8 cellular contexts compared by ENCODE assay signal in genomic region chr5:31232273-31232888, GRCh38. TPM values are rescaled to one million over a fixed set of nuclear protein-coding genes. Genes with fewer than 3 reads are reported as not detected.
DNase-seq lines count a peak whose midpoint lies in the region; ATAC-seq, FAIRE-seq and TF ChIP-seq lines count a peak whose summit lies in the region.

No MANE protein-coding gene starts in this region.

- H3K4me2 ChIP-seq in K562 (ENCODE audit: insufficient read depth, low read length) = no peak overlapping the region

- ATAC-seq in GM18868 (IDR thresholded peaks at IDR 0.05; ENCODE audit: unreplicated experiment) = peak; percentile 96
- ATAC-seq in HG03139 (IDR thresholded peaks at IDR 0.05; ENCODE audit: unreplicated experiment) = peak; percentile 79
- peak; percentile 96 for ATAC-seq in K562
- ATAC-seq in CD4-positive, alpha-beta T cell (ENCODE audit: poor library complexity) = no peak
- ATAC-seq in GM21737 (IDR thresholded peaks at IDR 0.05; ENCODE audit: unreplicated experiment) = no peak

- H3K36me3 Mint-ChIP-seq in CD4-positive, alpha-beta T cell (ENCODE audit: low read depth) = no peaks in the 10 kb centered on the region

- POLR2A ChIA-PET in BJ (lab: Charles Lee) = no interaction called here
- POLR2A ChIA-PET in K562 (lab: Yijun Ruan, JAX) = no interaction called here
- POLR2A ChIA-PET in CD4-positive, alpha-beta T cell (lab: Charles Lee) = no interaction called here

- H3K4me1 Mint-ChIP-seq in CD4-positive, alpha-beta T cell (ENCODE audit: low read depth) = no peaks in the 10 kb centered on the region

- H3K4me3 Mint-ChIP-seq in CD4-positive, alpha-beta T cell = no peak overlapping the region

- H4K20me1 ChIP-seq in K562 (replicated peaks; ENCODE audit: control insufficient read depth, insufficient read depth, low read length) = no peaks in the 10 kb centered on the region

- peak; percentile 83 for TF ChIP-seq CTCF in BJ (IDR thresholded peaks at IDR 0.05; ENCODE audit: insufficient read depth, low read depth, low read length)
- peak; percentile 60 to 78 (median 74) for TF ChIP-seq CTCF in K562 (IDR thresholded peaks at IDR 0.05 in 2 of 3, conservative IDR thresholded peaks at IDR 0.05 in 1 of 3; ENCODE audit: insufficient read depth in 2 of 3, low read depth in 1 of 3, low read length in 3 of 3)
- peak; percentile 69 for TF ChIP-seq CTCF in kidney (IDR thresholded peaks at IDR 0.05; ENCODE audit: borderline replicate concordance, extremely low read depth, insufficient read depth)
- TF ChIP-seq CTCF in CD4-positive, alpha-beta T cell (IDR thresholded peaks at IDR 0.05) = no peak

- intact Hi-C loops in K562 (cut with micrococcal nuclease) = loop anchor here (1.0 kb wide), 1 partner anchor 1192 kb away; no protein-coding TSS in a partner anchor
- intact Hi-C loops in kidney (cut with DNase I) = no loop called here
- intact Hi-C loops in CD4-positive, alpha-beta T cell (cut with DNase I, micrococcal nuclease) = no loop called here

- H3K27ac ChIP-seq in K562 (ENCODE audit: extremely low read depth, low read depth, low read length) (no peak overlapping the region), kidney (ENCODE audit: low read depth in 2 of 2, low read length in 2 of 2) (no peak overlapping the region)
- H3K27ac ChIP-seq in CD4-positive, alpha-beta T cell (ENCODE audit: low read depth, low read length) = no peak overlapping the region

- no peaks in the 10 kb centered on the region for H3K27me3 ChIP-seq in BJ (ENCODE audit: control insufficient read depth, insufficient read depth, low read length)
- H3K27me3 ChIP-seq in K562 (ENCODE audit: control insufficient read depth in 2 of 2, insufficient read depth in 2 of 2, low read length in 2 of 2) = no peaks in the 10 kb centered on the region
- no peaks in the 10 kb centered on the region for H3K27me3 ChIP-seq in CD4-positive, alpha-beta T cell (ENCODE audit: control insufficient read depth, insufficient read depth, low read length)

- CTCF ChIA-PET in BJ (lab: Yijun Ruan, JAX) = interaction anchor here (0.5 to 2.6 kb wide), 22 partner anchors 8 to 430 kb away, joined by 3 to 23 read pairs (median 4); no protein-coding TSS in a partner anchor
- CTCF ChIA-PET in K562 (lab: Yijun Ruan, JAX; ENCODE audit: low intra/inter-chr PET ratio) = interaction anchor here (0.6 kb wide), 1 partner anchor 591 kb away, joined by 3 read pairs; no protein-coding TSS in a partner anchor
- CTCF ChIA-PET in CD4-positive, alpha-beta T cell (lab: Charles Lee) = no interaction called here

- peaks cover 3% of the 10 kb centered on the region for H3K9me3 Mint-ChIP-seq in CD4-positive, alpha-beta T cell

- H3K9ac ChIP-seq in K562 (ENCODE audit: insufficient read depth in 1 of 2, low read depth in 2 of 2, low read length in 2 of 2) (no peak overlapping the region), kidney (ENCODE audit: low read length in 2 of 2) (no peak overlapping the region)

- 0% methylated on average over 4 of the region's 4 CpGs for WGBS in K562 (ENCODE audit: insufficient coverage, low coverage, missing lambda C conversion rate)

- H3K4me3 ChIP-seq in BJ (ENCODE audit: low read depth, low read length) (no peak overlapping the region), K562 (no peak overlapping the region), kidney (ENCODE audit: low read length in 2 of 2) (no peak overlapping the region)

- H3K36me3 ChIP-seq in BJ (ENCODE audit: control insufficient read depth, insufficient read depth, low read length) (no peaks in the 10 kb centered on the region), K562 (ENCODE audit: control insufficient read depth, insufficient read depth, low read length) (no peaks in the 10 kb centered on the region), kidney (ENCODE audit: control insufficient read depth in 1 of 2, insufficient read depth in 2 of 2, low read length in 2 of 2) (no peaks in the 10 kb centered on the region)

- peak; percentile 92 for FAIRE-seq in K562 (lab: Jason Lieb, UNC)
- peak; percentile 85 for FAIRE-seq in kidney (lab: Jason Lieb, UNC)

- no peak overlapping the region for H3K27ac Mint-ChIP-seq in CD4-positive, alpha-beta T cell

- TF ChIP-seq EP300 in K562 (IDR thresholded peaks at IDR 0.05; ENCODE audit: low read length) = no peak

- no TSS peak for BruUV-seq in K562 (replicated peaks; lab: Mats Ljungman, UMichigan)

- H2AFZ ChIP-seq in K562 (ENCODE audit: low read depth, low read length) = no peak overlapping the region

- H3K9me3 ChIP-seq in K562 (replicated peaks; ENCODE audit: control insufficient read depth, insufficient read depth, low read depth, low read length) (no peaks in the 10 kb centered on the region), kidney (ENCODE audit: control insufficient read depth in 1 of 2, low read length in 2 of 2) (no peaks in the 10 kb centered on the region)
- H3K9me3 ChIP-seq in CD4-positive, alpha-beta T cell (ENCODE audit: control insufficient read depth, low read length) = no peaks in the 10 kb centered on the region

- no peak for TF ChIP-seq POLR2A in K562 (conservative IDR thresholded peaks at IDR 0.05)

- no peaks in the 10 kb centered on the region for H3K9me1 ChIP-seq in K562 (ENCODE audit: control insufficient read depth, insufficient read depth, low read length)

- peak; percentile 64 to 80 for TF ChIP-seq RAD21 in K562 (CRISPR knock-in tag; conservative IDR thresholded peaks at IDR 0.05 in 1 of 2, IDR thresholded peaks at IDR 0.05 in 1 of 2)

- H3K4me1 ChIP-seq in K562 (replicated peaks in 1 of 2; ENCODE audit: control insufficient read depth in 2 of 2, insufficient read depth in 2 of 2, low read length in 2 of 2) (no peaks in the 10 kb centered on the region), kidney (ENCODE audit: control insufficient read depth in 1 of 2, insufficient read depth in 1 of 2, low read depth in 1 of 2, low read length in 2 of 2) (peaks cover 2 to 5% of the 10 kb centered on the region in 2 donors)

- in situ Hi-C loops in K562 (cut with MboI) = no loop called here

- no peaks in the 10 kb centered on the region for H3K79me2 ChIP-seq in K562 (ENCODE audit: control insufficient read depth, insufficient read depth, low read length)

- DNase-seq in BJ (ENCODE audit: low read depth) (no peak), NCI-H345 treated with DMSO at 0.1 percent for 48 hours (lab: John Stamatoyannopoulos, UW; ENCODE audit: unreplicated experiment) (peak; percentile 51), K562 (ENCODE audit: extremely low read depth in 1 of 4, low spot score in 3 of 4) (peak; percentile 39 to 64 (median 58)), kidney (no peak)
- no peak for DNase-seq in CD4-positive, alpha-beta T cell

- H3K27me3 Mint-ChIP-seq in CD4-positive, alpha-beta T cell = no peaks in the 10 kb centered on the region

TF ChIP-seq in K562, 482 proteins besides CTCF, POLR2A, EP300 and RAD21:
- TF ChIP-seq NR0B1 (IDR thresholded peaks at IDR 0.05; ENCODE audit: partially characterized antibody) = no peak
- TF ChIP-seq DEAF1 (CRISPR knock-in tag; IDR thresholded peaks at IDR 0.05) = 0 out of 2 replicates have a peak, but pooled peaks have one; percentile 15
- peak; percentile 27; the same call in 1 of the 2 replicates for TF ChIP-seq KLF16 (IDR thresholded peaks at IDR 0.05)
- peak; percentile 38; the same call in 1 of the 2 replicates for TF ChIP-seq SMC3 (conservative IDR thresholded peaks at IDR 0.05; ENCODE audit: insufficient read depth, low read depth, low read length)
TF ChIP-seq in K562: peak in this region for 3.

RNA-seq across cellular contexts. Expression of gene CDH6, which starts 38.9 kb away (rescaled TPM):
- polyA plus RNA-seq in BJ (2011; rRNA removed) = 2.9 and 3.8 TPM in 2 replicates
- polyA minus RNA-seq in BJ (2011; rRNA and poly(A)+ RNA removed) = 4.6 and 5.5 TPM in 2 replicates
- total RNA-seq in K562 (2011; cell fraction: chromatin; rRNA removed; ENCODE audit: low replicate concordance) = not detected in 2 replicates
- total RNA-seq in K562 (2011; cell fraction: nucleolus; rRNA removed) = not detected in 2 replicates
- total RNA-seq in K562 (2011; cell fraction: nucleoplasm; rRNA removed) = not detected in 2 replicates
- not detected in 2 replicates for total RNA-seq in K562 (2014; rRNA removed)
- not detected in 2 replicates for total RNA-seq in K562 (2014; rRNA removed; fragmentation: Illumina TruSeq; extraction: Trizol)
- not detected in 2 replicates for total RNA-seq in K562 (2015; rRNA removed; fragmentation: Illumina TruSeq; extraction: Trizol)
- total RNA-seq in K562 (2021) = 0.07 TPM in 1 of 2 replicates, not detected in the other
- not detected in 2 replicates for polyA plus RNA-seq in K562 (2011; rRNA removed)
- polyA plus RNA-seq in K562 (2011; cell fraction: cytosol; rRNA removed) = not detected in 2 replicates
- polyA plus RNA-seq in K562 (2011; cell fraction: nucleus; rRNA removed) = not detected in 2 replicates
- not detected in 2 replicates for polyA plus RNA-seq in K562 (2012)
- not detected in 2 replicates for polyA plus RNA-seq in K562 (2014; fragmentation: Illumina TruSeq; extraction: Trizol)
- polyA plus RNA-seq in K562 (2014; fragmentation: Nextera tagmentation; extraction: Ambion mirVana) = not detected
- not detected in 2 replicates for polyA plus RNA-seq in K562 (2014; rRNA removed)
- polyA minus RNA-seq in K562 (2011; rRNA and poly(A)+ RNA removed) = not detected in 2 replicates
- polyA minus RNA-seq in K562 (2011; cell fraction: cytosol; rRNA and poly(A)+ RNA removed) = not detected in 2 replicates
- not detected in 2 replicates for polyA minus RNA-seq in K562 (2011; cell fraction: nucleus; rRNA and poly(A)+ RNA removed)
- total RNA-seq in kidney = 196 TPM
- 21.8 TPM for polyA plus RNA-seq in kidney (ENCODE audit: insufficient read depth, low read depth, low replicate concordance)
- not detected for total RNA-seq in CD4-positive, alpha-beta T cell

Comparison
In these comparisons a context has a peak if more than half of its experiments do, and no peak if none do; other contexts are left out.
1. DNase-seq: peak in NCI-H345 treated with DMSO at 0.1 percent for 48 hours (single experiment) and K562 (4 of 4); none in BJ (single experiment), kidney (single experiment) and CD4-positive, alpha-beta T cell (0 of 10).
2. ATAC-seq: peak in GM18868 (single experiment), HG03139 (single experiment) and K562 (single experiment); none in CD4-positive, alpha-beta T cell (single experiment) and GM21737 (single experiment).
3. RNA of gene CDH6, which starts 38.9 kb away (total RNA-seq): 196 TPM in kidney (single experiment); 0.07 TPM in K562 and not detected in CD4-positive, alpha-beta T cell; every median in the first group is over 100 times any median in the second.